Comparison of ENCODE assay signal across 10 cellular contexts in genomic region chr11:20156280-20156875, GRCh38. TPM values are rescaled to one million over a fixed set of nuclear protein-coding genes. Genes with fewer than 3 reads are reported as not detected.
DNase-seq lines count a peak whose midpoint lies in the region; ATAC-seq, FAIRE-seq and TF ChIP-seq lines count a peak whose summit lies in the region.
"Had no signal": no experiment of that assay in that cellular context is flagged by ENCODE, and none has a peak within 500 bp of the region (broad histone marks: within the 10 kb centered on the region; RNA-seq: fewer than 3 reads in every experiment).

No MANE protein-coding gene starts in this region.

- peaks cover 8 to 56% (median 36%) of the 10 kb centered on the region in 4 donors for H3K27me3 ChIP-seq in upper lobe of left lung

- no peak for TF ChIP-seq POLR2A in upper lobe of left lung (IDR thresholded peaks at IDR 0.05)

- H3K4me3 ChIP-seq in mucosa of descending colon (no peak overlapping the region), upper lobe of left lung (peak overlapping the region in 3 of 4 donors; percentile 20 to 36 (median 30))

- WGBS in upper lobe of left lung, 2 donors = 8% methylated on average over 50 of the region's 51 CpGs; no CpG with 5 or more reads in 1 of the 2 donors

- TF ChIP-seq EP300 in upper lobe of left lung (IDR thresholded peaks at IDR 0.05) = no peak

- FAIRE-seq in D721Med (lab: Jason Lieb, UNC) = no peak

- intact Hi-C loops in mucosa of descending colon (cut with DNase I, micrococcal nuclease) = no loop called here

- no peaks in the 10 kb centered on the region for H3K36me3 ChIP-seq in mucosa of descending colon (ENCODE audit: low read depth)
- H3K36me3 ChIP-seq in upper lobe of left lung = no peaks in the 10 kb centered on the region
- H3K36me3 ChIP-seq: BLaER1 had no signal

- no peak overlapping the region for H3K27ac ChIP-seq in upper lobe of left lung
- H3K27ac ChIP-seq: BLaER1 had no signal

- peak; percentile 34 for DNase-seq in activated gamma-delta T cell treated with Interleukin-2 at 50 U/mL for 16 hours
- DNase-seq in activated gamma-delta T cell (lab: John Stamatoyannopoulos, UW) = no peak
- DNase-seq in activated gamma-delta T cell treated with anti-CD3 and anti-CD28 coated beads, Interleukin-2, amount 50 U/mL, for 16 hours (ENCODE audit: low read depth) = peak; percentile 9
- peak; percentile 12 to 65 (median 53) for DNase-seq in mucosa of descending colon
- DNase-seq in upper lobe of left lung = peak in 1 of 2 donors; percentile 79
- DNase-seq in NCI-H1694 (lab: John Stamatoyannopoulos, UW) = no peak
- no peak for DNase-seq in D721Med (ENCODE audit: insufficient read length, low spot score)
- DNase-seq in hippocampal formation (lab: John Stamatoyannopoulos, UW) = no peak
- DNase-seq: IMR-90 had no signal

- ATAC-seq in mucosa of descending colon (peak; percentile 78), upper lobe of left lung (ENCODE audit: low FRiP score in 2 of 2) (peak in 1 of 2 donors; percentile 9)

- H3K4me1 ChIP-seq in mucosa of descending colon (ENCODE audit: low read depth) (peaks cover 12% of the 10 kb centered on the region), upper lobe of left lung (peaks cover 13 to 25% (median 15%) of the 10 kb centered on the region in 4 donors)

- no peak for TF ChIP-seq CTCF in mucosa of descending colon (IDR thresholded peaks at IDR 0.05)
- TF ChIP-seq CTCF in upper lobe of left lung (IDR thresholded peaks at IDR 0.05) = no peak
- TF ChIP-seq CTCF in D721Med (IDR thresholded peaks at IDR 0.05; ENCODE audit: insufficient read depth, missing control alignments) = no peak

- no peaks in the 10 kb centered on the region for H3K9me3 ChIP-seq in mucosa of descending colon
- no peaks in the 10 kb centered on the region for H3K9me3 ChIP-seq in upper lobe of left lung

RNA-seq across cellular contexts. Expression of gene DBX1, which starts 3.9 kb away (rescaled TPM):
- total RNA-seq in mucosa of descending colon (not detected), upper lobe of left lung (not detected)
- total RNA-seq: IMR-90 had no signal

Comparison
In these comparisons a context has a peak if more than half of its experiments do, and no peak if none do; other contexts are left out.
1. DNase-seq: peak in activated gamma-delta T cell treated with Interleukin-2 at 50 U/mL for 16 hours (single experiment), activated gamma-delta T cell treated with anti-CD3 and anti-CD28 coated beads, Interleukin-2, amount 50 U/mL, for 16 hours (single experiment) and mucosa of descending colon (3 of 3); none in activated gamma-delta T cell (single experiment), NCI-H1694 (single experiment), D721Med (single experiment) and hippocampal formation (0 of 2).